In genomic region chr21:38326429-38326828, GRCh38 we compare ENCODE assay signal across 1 cellular context.
TF ChIP-seq lines count a peak whose summit lies in the region.

No MANE protein-coding gene starts in this region.

TF ChIP-seq in H1, 55 proteins besides CTCF, POLR2A, EP300 and RAD21 (continued from another document):
- TF ChIP-seq TCF12 (IDR thresholded peaks at IDR 0.05; ENCODE audit: low read depth, low read length): no peak
- TF ChIP-seq KDM1A (IDR thresholded peaks at IDR 0.05; ENCODE audit: borderline replicate concordance, low read length): no peak
- TF ChIP-seq TEAD4 (IDR thresholded peaks at IDR 0.05; ENCODE audit: low read depth, low read length): no peak
- no peak for TF ChIP-seq RNF2 (IDR thresholded peaks at IDR 0.05; ENCODE audit: borderline replicate concordance, low read depth, low read length, missing control alignments, poor library complexity, severe bottlenecking)
